In the genomic region with DNA sequence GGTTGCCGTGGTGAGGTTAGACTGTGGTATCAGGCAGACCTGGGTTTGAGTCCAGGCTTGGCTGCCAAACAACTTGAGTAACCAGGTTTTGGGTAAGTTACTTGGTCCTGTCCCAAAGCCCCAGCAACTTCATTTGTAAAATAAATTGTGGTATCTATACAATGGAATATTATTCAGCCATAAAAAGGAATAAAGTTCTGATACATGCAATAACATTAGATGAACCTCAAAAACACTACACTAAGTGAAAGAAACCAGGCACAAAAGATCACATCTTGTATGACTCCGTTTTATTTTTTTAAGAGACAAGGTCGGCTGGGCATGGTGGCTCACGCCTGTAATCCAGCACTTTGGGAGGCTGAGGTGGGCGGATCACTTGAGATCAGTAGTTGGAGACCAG, we compare ENCODE assay signal across 10 cellular contexts. TPM values are rescaled to one million over a fixed set of nuclear protein-coding genes. Genes with fewer than 3 reads are reported as not detected.
"Had no signal": no experiment of that assay in that cellular context is flagged by ENCODE, and none has a peak within 500 bp of the region (broad histone marks: within the 10 kb centered on the region; RNA-seq: fewer than 3 reads in every experiment).

No MANE protein-coding gene starts in this region.

- H3K4me3 ChIP-seq: GM23248, HAP-1 had no signal

- DNase-seq: GM23248, GOT3, IMR-90, KBM-7 had no signal

- H3K27ac ChIP-seq: GM23248, KMS-11 had no signal

- H3K36me3 ChIP-seq: HAP-1 had no signal

- H3K9ac ChIP-seq: GM23248, KMS-11 had no signal

- H3K9me3 ChIP-seq: HAP-1 had no signal

- H2AFZ ChIP-seq: GM23248 had no signal

- ATAC-seq: HCT116 had no signal

- FAIRE-seq: H54, HTR-8/SVneo had no signal

- H3K4me2 ChIP-seq: KMS-11 had no signal

RNA-seq across cellular contexts. Expression of a gene that starts 16.4 kb away (rescaled TPM):
- total RNA-seq: GM23248, HT-29, IMR-90 had no signal
- polyA plus RNA-seq: GM23248, IMR-90 had no signal
